1 cellular context compared by ENCODE assay signal in genomic region chr12:6205144-6205539, GRCh38.
TF ChIP-seq lines count a peak whose summit lies in the region.

No MANE protein-coding gene starts in this region.

TF ChIP-seq in HepG2, 621 proteins besides CTCF, POLR2A, EP300 and RAD21 (continued from another document):
- TF ChIP-seq GRHL1 (CRISPR knock-in tag; conservative IDR thresholded peaks at IDR 0.05): no peak
- TF ChIP-seq ZFP90 (CRISPR knock-in tag; IDR thresholded peaks at IDR 0.05; ENCODE audit: borderline replicate concordance): no peak
- no peak for TF ChIP-seq TARDBP (CRISPR knock-in tag; IDR thresholded peaks at IDR 0.05)
- no peak for TF ChIP-seq ZNF839 (CRISPR knock-in tag; IDR thresholded peaks at IDR 0.05; ENCODE audit: borderline replicate concordance)
- TF ChIP-seq TCF7L2 (IDR thresholded peaks at IDR 0.05; ENCODE audit: low read depth, low read length): no peak
